Comparison of ENCODE assay signal across 15 cellular contexts in the genomic region with DNA sequence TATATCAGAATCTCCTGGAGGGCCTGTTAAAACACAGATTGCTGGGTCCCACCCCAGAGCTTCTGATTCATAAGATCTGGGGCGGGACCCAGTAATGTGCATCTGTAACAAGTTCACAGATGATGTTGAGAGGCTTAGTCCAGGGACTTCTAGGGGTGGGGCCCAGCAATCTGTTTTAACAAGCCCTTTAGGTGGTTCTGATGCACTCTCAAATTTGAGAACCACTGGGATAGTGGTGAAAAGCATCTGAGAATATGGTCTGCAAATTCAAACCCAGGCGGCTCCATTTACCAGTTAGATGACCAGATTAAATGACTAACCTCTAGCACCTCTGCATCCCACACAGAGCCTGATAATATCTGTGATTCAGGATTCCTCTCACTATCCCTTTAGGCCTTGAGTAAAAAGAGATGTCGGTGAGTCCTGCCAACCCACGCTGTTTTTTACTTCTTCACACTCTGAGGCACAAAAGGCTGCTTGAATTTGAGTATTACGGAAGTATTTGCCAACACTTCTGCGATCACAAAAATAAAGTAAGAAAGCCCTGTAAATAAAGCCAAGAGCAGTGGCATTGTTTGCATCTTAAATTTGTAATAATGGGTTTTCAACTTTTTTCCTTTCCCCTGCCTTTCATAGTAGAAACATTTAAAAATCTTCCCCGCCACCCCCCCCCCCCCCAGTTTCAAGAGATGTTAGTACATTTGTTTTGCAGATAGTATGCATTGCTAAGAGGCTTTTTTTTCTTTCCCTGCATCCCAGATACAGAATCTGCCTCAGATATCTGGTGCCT. TPM values are rescaled to one million over a fixed set of nuclear protein-coding genes. Genes with fewer than 3 reads are reported as not detected.
DNase-seq lines count a peak whose midpoint lies in the region; ATAC-seq and TF ChIP-seq lines count a peak whose summit lies in the region.
"Had no signal": no experiment of that assay in that cellular context is flagged by ENCODE, and none has a peak within 500 bp of the region (broad histone marks: within the 10 kb centered on the region; RNA-seq: fewer than 3 reads in every experiment).

No MANE protein-coding gene starts in this region.

- no peak overlapping the region for H3K4me3 ChIP-seq in OCI-LY1 (ENCODE audit: low read depth, low read length, poor library complexity, severe bottlenecking)
- no peak overlapping the region for H3K4me3 ChIP-seq in fibroblast of lung (replicated peaks in 1 of 4; ENCODE audit: control extremely low read depth in 1 of 4, insufficient read depth in 1 of 4, low read depth in 3 of 4, low read length in 4 of 4)
- no peak overlapping the region for H3K4me3 ChIP-seq in smooth muscle cell
- H3K4me3 ChIP-seq: lower lobe of right lung, vagina had no signal

- H3K4me3 Mint-ChIP-seq in activated naive CD4-positive, alpha-beta T cell treated with anti-CD3 and anti-CD28 coated beads, Interleukin-2, amount 50 U/mL, for 24 hours: peak overlapping the region; percentile 19
- H3K4me3 Mint-ChIP-seq in activated naive CD4-positive, alpha-beta T cell treated with anti-CD3 and anti-CD28 coated beads for 36 hours: no peak overlapping the region

- H3K79me2 ChIP-seq in OCI-LY1 (ENCODE audit: insufficient read depth, low read length) (peaks cover 29% of the 10 kb centered on the region), fibroblast of lung (ENCODE audit: control insufficient read depth, insufficient read depth, low read length) (peaks cover 32% of the 10 kb centered on the region), smooth muscle cell (ENCODE audit: low read depth) (peaks cover 38% of the 10 kb centered on the region)

- H2AFZ ChIP-seq in OCI-LY1 (ENCODE audit: low read length): peak overlapping the region; percentile 100
- H2AFZ ChIP-seq in fibroblast of lung (ENCODE audit: low read length): peak overlapping the region; percentile 50
- H2AFZ ChIP-seq in smooth muscle cell (ENCODE audit: low read depth): peak overlapping the region; percentile 1

- H3K9me3 Mint-ChIP-seq in activated naive CD4-positive, alpha-beta T cell treated with anti-CD3 and anti-CD28 coated beads, Interleukin-2, amount 50 U/mL, for 24 hours: no peaks in the 10 kb centered on the region
- no peaks in the 10 kb centered on the region for H3K9me3 Mint-ChIP-seq in activated naive CD4-positive, alpha-beta T cell treated with anti-CD3 and anti-CD28 coated beads for 36 hours

- H3K9ac ChIP-seq in OCI-LY1 (ENCODE audit: low read length) (peak overlapping the region; percentile 49), fibroblast of lung (ENCODE audit: insufficient read depth, low read length) (no peak overlapping the region), smooth muscle cell (ENCODE audit: low read depth) (no peak overlapping the region)

- peak overlapping the region; percentile 46 for H3K4me2 ChIP-seq in OCI-LY1 (ENCODE audit: low read length)
- H3K4me2 ChIP-seq in fibroblast of lung (ENCODE audit: extremely low read depth, insufficient read depth, low read length): no peak overlapping the region
- H3K4me2 ChIP-seq in smooth muscle cell: peak overlapping the region; percentile 30

- H3K9me2 ChIP-seq in OCI-LY1 (ENCODE audit: low read depth, low read length): no peaks in the 10 kb centered on the region

- CTCF ChIA-PET in activated naive CD4-positive, alpha-beta T cell treated with anti-CD3 and anti-CD28 coated beads for 36 hours (lab: Charles Lee): interaction anchor here (0.6 kb wide), 1 partner anchor 19 kb away, joined by 3 read pairs; no protein-coding TSS in a partner anchor

- no peaks in the 10 kb centered on the region for H4K20me1 ChIP-seq in OCI-LY1 (ENCODE audit: insufficient read depth, low read length)
- H4K20me1 ChIP-seq in fibroblast of lung (ENCODE audit: control insufficient read depth, extremely low read depth, insufficient read depth, low read length): no peaks in the 10 kb centered on the region
- H4K20me1 ChIP-seq in smooth muscle cell (ENCODE audit: low read depth): peaks cover 26% of the 10 kb centered on the region

- no peaks in the 10 kb centered on the region for H3K27me3 Mint-ChIP-seq in activated naive CD4-positive, alpha-beta T cell treated with anti-CD3 and anti-CD28 coated beads, Interleukin-2, amount 50 U/mL, for 24 hours
- no peaks in the 10 kb centered on the region for H3K27me3 Mint-ChIP-seq in activated naive CD4-positive, alpha-beta T cell treated with anti-CD3 and anti-CD28 coated beads for 36 hours (ENCODE audit: low read depth)

- TF ChIP-seq CTCF in OCI-LY1 (IDR thresholded peaks at IDR 0.05; ENCODE audit: low read length): no peak
- no peak for TF ChIP-seq CTCF in fibroblast of lung (conservative IDR thresholded peaks at IDR 0.05 in 1 of 2, IDR thresholded peaks at IDR 0.05 in 1 of 2; ENCODE audit: low read depth in 1 of 2, low read length in 2 of 2)
- no peak for TF ChIP-seq CTCF in smooth muscle cell (IDR thresholded peaks at IDR 0.05; ENCODE audit: borderline replicate concordance, insufficient read depth, poor library complexity, severe bottlenecking)
- no peak for TF ChIP-seq CTCF in GM20000 (IDR thresholded peaks at IDR 0.05; ENCODE audit: extremely low read depth, missing control alignments)

- peaks cover 31% of the 10 kb centered on the region for H3K4me1 Mint-ChIP-seq in activated naive CD4-positive, alpha-beta T cell treated with anti-CD3 and anti-CD28 coated beads, Interleukin-2, amount 50 U/mL, for 24 hours
- H3K4me1 Mint-ChIP-seq in activated naive CD4-positive, alpha-beta T cell treated with anti-CD3 and anti-CD28 coated beads for 36 hours (ENCODE audit: low read depth): peaks cover 27% of the 10 kb centered on the region

- intact Hi-C loops in activated naive CD4-positive, alpha-beta T cell treated with anti-CD3 and anti-CD28 coated beads for 36 hours (cut with micrococcal nuclease): no loop called here

- ATAC-seq in GM19035 (IDR thresholded peaks at IDR 0.05; ENCODE audit: unreplicated experiment): no peak
- ATAC-seq: lower lobe of right lung had no signal

- no peaks in the 10 kb centered on the region for H3K9me3 ChIP-seq in OCI-LY1 (ENCODE audit: low read length)
- H3K9me3 ChIP-seq in fibroblast of lung (ENCODE audit: control insufficient read depth, insufficient read depth, low read depth, low read length): no peaks in the 10 kb centered on the region
- H3K9me3 ChIP-seq in smooth muscle cell (replicated peaks; ENCODE audit: low read depth): no peaks in the 10 kb centered on the region
- H3K9me3 ChIP-seq: lower lobe of right lung, vagina had no signal

- no peaks in the 10 kb centered on the region for H3K36me3 ChIP-seq in OCI-LY1 (ENCODE audit: insufficient read depth, low read length)
- H3K36me3 ChIP-seq in fibroblast of lung (ENCODE audit: control insufficient read depth, insufficient read depth, low read length): no peaks in the 10 kb centered on the region
- no peaks in the 10 kb centered on the region for H3K36me3 ChIP-seq in smooth muscle cell (ENCODE audit: low read depth)
- H3K36me3 ChIP-seq: lower lobe of right lung, vagina had no signal

- H3F3A ChIP-seq in OCI-LY1 (ENCODE audit: insufficient read depth, low read length): no peaks in the 10 kb centered on the region
- peaks cover 9% of the 10 kb centered on the region for H3F3A ChIP-seq in smooth muscle cell (ENCODE audit: low read depth)

- H3K27ac Mint-ChIP-seq in activated naive CD4-positive, alpha-beta T cell treated with anti-CD3 and anti-CD28 coated beads, Interleukin-2, amount 50 U/mL, for 24 hours: no peak overlapping the region
- no peak overlapping the region for H3K27ac Mint-ChIP-seq in activated naive CD4-positive, alpha-beta T cell treated with anti-CD3 and anti-CD28 coated beads for 36 hours

- WGBS in smooth muscle cell (ENCODE audit: low lambda C conversion rate): 29% methylated on average over 7 of the region's 7 CpGs

- DNase-seq in activated naive CD4-positive, alpha-beta T cell treated with anti-CD3 and anti-CD28 coated beads for 36 hours: no peak
- DNase-seq in fibroblast of lung (ENCODE audit: low read depth in 2 of 2): peak; percentile 12 to 50
- DNase-seq in smooth muscle cell (lab: John Stamatoyannopoulos, UW; ENCODE audit: unreplicated experiment): no peak
- DNase-seq in NK-92 (lab: John Stamatoyannopoulos, UW; ENCODE audit: unreplicated experiment): no peak
- no peak for DNase-seq in GM20000 (ENCODE audit: low spot score)
- DNase-seq: activated CD4-positive, CD25-positive, alpha-beta regulatory T cell treated with anti-CD3 and anti-CD28 coated beads, Interleukin-2, amount 50 U/mL, for 72 hours; activated effector memory CD4-positive, alpha-beta T cell treated with Interleukin-2 at 50 U/mL for 16 hours; DMS53; lower lobe of right lung; stimulated activated CD4-positive, alpha-beta T cell treated with anti-CD3 and anti-CD28 coated beads, Interleukin-2, amount 100 ng/mL, for 48 hours; stimulated activated naive CD4-positive, alpha-beta T cell had no signal

- peaks cover under 1% of the 10 kb centered on the region for H3K36me3 Mint-ChIP-seq in activated naive CD4-positive, alpha-beta T cell treated with anti-CD3 and anti-CD28 coated beads, Interleukin-2, amount 50 U/mL, for 24 hours
- H3K36me3 Mint-ChIP-seq in activated naive CD4-positive, alpha-beta T cell treated with anti-CD3 and anti-CD28 coated beads for 36 hours (ENCODE audit: low read depth): peaks cover 3% of the 10 kb centered on the region

- H3K4me1 ChIP-seq in OCI-LY1 (ENCODE audit: insufficient read depth, low read length, severe bottlenecking) (peaks cover 49% of the 10 kb centered on the region), fibroblast of lung (ENCODE audit: control insufficient read depth, extremely low read depth, insufficient read depth, low read length) (peaks cover 6% of the 10 kb centered on the region), smooth muscle cell (ENCODE audit: low read depth) (peaks cover 49% of the 10 kb centered on the region)

- H3K27me3 ChIP-seq in OCI-LY1 (ENCODE audit: insufficient read depth, low read length) (no peaks in the 10 kb centered on the region), fibroblast of lung (ENCODE audit: control insufficient read depth, insufficient read depth, low read length) (no peaks in the 10 kb centered on the region), smooth muscle cell (ENCODE audit: low read depth) (no peaks in the 10 kb centered on the region)
- H3K27me3 ChIP-seq: vagina had no signal

- peak overlapping the region; percentile 46 for H3K27ac ChIP-seq in OCI-LY1 (ENCODE audit: low read depth, low read length, poor library complexity, severe bottlenecking)
- H3K27ac ChIP-seq in fibroblast of lung (ENCODE audit: insufficient read depth, low read length): no peak overlapping the region
- H3K27ac ChIP-seq in smooth muscle cell (ENCODE audit: low read depth): peak overlapping the region; percentile 72
- H3K27ac ChIP-seq: lower lobe of right lung, vagina had no signal

RNA-seq across cellular contexts. Expression of a gene that starts 1.8 kb away (rescaled TPM):
- 1 to 10 TPM; 7.9 TPM for total RNA-seq in activated naive CD4-positive, alpha-beta T cell treated with anti-CD3 and anti-CD28 coated beads for 36 hours
- total RNA-seq in fibroblast of lung (41.3 and 45.9 TPM in 2 replicates), smooth muscle cell (90.2 and 169 TPM in 2 replicates)
- polyA plus RNA-seq in fibroblast of lung (22.7 and 37.1 TPM in 2 replicates), smooth muscle cell (21.6 and 23.8 TPM in 2 replicates)
- polyA plus RNA-seq in fibroblast of lung (2012): 11.7 and 18.7 TPM in 2 replicates
- polyA minus RNA-seq in fibroblast of lung (ENCODE audit: low replicate concordance): 6.7 and 8.2 TPM in 2 replicates

Comparison
In these comparisons a context has a peak if more than half of its experiments do, and no peak if none do; other contexts are left out.
1. DNase-seq: peak in fibroblast of lung (2 of 2); none in activated naive CD4-positive, alpha-beta T cell treated with anti-CD3 and anti-CD28 coated beads for 36 hours (single experiment), smooth muscle cell (single experiment), NK-92 (single experiment) and GM20000 (single experiment).
2. H2AFZ ChIP-seq: peak in every context shown above with its lines; median percentile 100 in OCI-LY1; 50 in fibroblast of lung; 1 in smooth muscle cell.